ENCODE assay signal across 15 cellular contexts in the genomic region with DNA sequence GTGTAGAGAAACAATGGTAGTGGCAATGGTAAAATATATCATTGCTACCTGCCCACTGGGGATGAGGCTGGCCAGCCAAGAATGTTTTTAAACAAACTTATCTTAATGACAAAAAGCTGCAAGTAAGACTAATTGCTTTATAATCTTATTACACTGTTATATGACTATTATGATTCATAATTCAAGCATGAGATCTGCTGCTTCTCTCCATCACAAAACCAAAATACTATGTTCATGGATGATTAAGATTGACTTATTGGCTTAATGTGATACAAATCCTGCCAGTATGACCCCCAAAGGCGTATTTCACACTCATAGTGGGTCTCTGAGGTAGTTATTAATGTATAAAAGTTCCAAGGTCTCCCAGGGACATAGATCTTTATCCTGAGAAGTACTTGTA.
"Had no signal": no experiment of that assay in that cellular context is flagged by ENCODE, and none has a peak within 500 bp of the region (broad histone marks: within the 10 kb centered on the region; RNA-seq: fewer than 3 reads in every experiment).

No MANE protein-coding gene starts in this region.

- H3K9ac ChIP-seq: parathyroid adenoma had no signal

- H3K36me3 ChIP-seq: colonic mucosa, thyroid gland had no signal

- H3K9me3 Mint-ChIP-seq: activated B cell treated with CpG ODN at 0.5 μM for 24 hours; activated CD4-positive, alpha-beta T cell treated with anti-CD3 and anti-CD28 coated beads, Interleukin-2, amount 10 ng/mL, durations not matched to agents 24 days and 14 days; activated T-helper 1 cell treated with anti-CD3 and anti-CD28 coated beads, Interleukin-12 subunit alpha, Interleukin-12 subunit beta, Interleukin-2, Interleukin-4 antibody, amounts not matched to agents 30 ng/mL and 10 ng/mL and 1 ng/mL, durations not matched to agents 14 hours and 24 hours and 36 hours; stimulated activated naive B cell treated with anti-CD40 and anti-IgM and Interleukin-4, amounts not matched to agents 10 μg/mL and 1 μg/mL and 100 μg/mL, for 72 hours; T-helper 2 cell treated with Interferon-gamma antibody and Interleukin-4, amounts not matched to agents 5 μg/mL and 100 μg/mL, for 36 hours had no signal

- H3K27ac Mint-ChIP-seq: activated B cell treated with CpG ODN at 0.5 μM for 24 hours; activated CD4-positive, alpha-beta T cell treated with anti-CD3 and anti-CD28 coated beads, Interleukin-2, amount 10 ng/mL, durations not matched to agents 24 days and 14 days; activated T-helper 1 cell treated with anti-CD3 and anti-CD28 coated beads, Interleukin-12 subunit alpha, Interleukin-12 subunit beta, Interleukin-2, Interleukin-4 antibody, amounts not matched to agents 30 ng/mL and 10 ng/mL and 1 ng/mL, durations not matched to agents 14 hours and 24 hours and 36 hours; mesothelial cell of epicardium; stimulated activated naive B cell treated with anti-CD40 and anti-IgM and Interleukin-4, amounts not matched to agents 10 μg/mL and 1 μg/mL and 100 μg/mL, for 72 hours; T-helper 2 cell treated with Interferon-gamma antibody and Interleukin-4, amounts not matched to agents 5 μg/mL and 100 μg/mL, for 36 hours had no signal

- H3K27me3 ChIP-seq: colonic mucosa, foreskin keratinocyte, thyroid gland had no signal

- H3K36me3 Mint-ChIP-seq: stimulated activated naive B cell treated with anti-CD40 and anti-IgM and Interleukin-4, amounts not matched to agents 10 μg/mL and 1 μg/mL and 100 μg/mL, for 72 hours had no signal

- H3K4me3 ChIP-seq: colonic mucosa, lower lobe of right lung, thyroid gland had no signal

- H3K4me1 Mint-ChIP-seq: activated CD4-positive, alpha-beta T cell treated with anti-CD3 and anti-CD28 coated beads, Interleukin-2, amount 10 ng/mL, durations not matched to agents 24 days and 14 days; stimulated activated naive B cell treated with anti-CD40 and anti-IgM and Interleukin-4, amounts not matched to agents 10 μg/mL and 1 μg/mL and 100 μg/mL, for 72 hours had no signal

- H3K27ac ChIP-seq: colonic mucosa, foreskin keratinocyte, lower lobe of right lung, parathyroid adenoma, thyroid gland had no signal

- H3K4me1 ChIP-seq: colonic mucosa, foreskin keratinocyte, lower lobe of right lung, parathyroid adenoma had no signal

- DNase-seq: activated B cell treated with CpG ODN at 0.5 μM for 24 hours; activated CD4-positive, alpha-beta T cell treated with anti-CD3 and anti-CD28 coated beads, Interleukin-2, amount 10 ng/mL, durations not matched to agents 24 days and 14 days; activated naive CD4-positive, alpha-beta T cell; colonic mucosa; glutamatergic neuron; lower lobe of right lung; stimulated activated CD4-positive, alpha-beta T cell treated with anti-CD3 and anti-CD28 coated beads, Interleukin-4, amount 100 ng/mL, for 1 hour; stimulated activated naive B cell treated with anti-CD40 and anti-IgM and Interleukin-4, amounts not matched to agents 10 μg/mL and 1 μg/mL and 100 μg/mL, for 72 hours; thyroid gland had no signal

- H3K4me3 Mint-ChIP-seq: activated B cell treated with CpG ODN at 0.5 μM for 24 hours; activated CD4-positive, alpha-beta T cell treated with anti-CD3 and anti-CD28 coated beads, Interleukin-2, amount 10 ng/mL, durations not matched to agents 24 days and 14 days; activated T-helper 1 cell treated with anti-CD3 and anti-CD28 coated beads, Interleukin-12 subunit alpha, Interleukin-12 subunit beta, Interleukin-2, Interleukin-4 antibody, amounts not matched to agents 30 ng/mL and 10 ng/mL and 1 ng/mL, durations not matched to agents 14 hours and 24 hours and 36 hours; mesothelial cell of epicardium; stimulated activated naive B cell treated with anti-CD40 and anti-IgM and Interleukin-4, amounts not matched to agents 10 μg/mL and 1 μg/mL and 100 μg/mL, for 72 hours; T-helper 2 cell treated with Interferon-gamma antibody and Interleukin-4, amounts not matched to agents 5 μg/mL and 100 μg/mL, for 36 hours had no signal

- ATAC-seq: esophagus mucosa; foreskin keratinocyte; stimulated activated naive B cell treated with anti-CD40 and anti-IgM and Interleukin-4, amounts not matched to agents 10 μg/mL and 1 μg/mL and 100 μg/mL, for 72 hours had no signal

- H3K9me3 ChIP-seq: colonic mucosa, lower lobe of right lung, thyroid gland had no signal

- H2AFZ ChIP-seq: parathyroid adenoma had no signal

- H3K27me3 Mint-ChIP-seq: activated B cell treated with CpG ODN at 0.5 μM for 24 hours; stimulated activated naive B cell treated with anti-CD40 and anti-IgM and Interleukin-4, amounts not matched to agents 10 μg/mL and 1 μg/mL and 100 μg/mL, for 72 hours had no signal
